Comparison of ENCODE assay signal across 19 cellular contexts in genomic region chr5:59337240-59337639, GRCh38.
"Had no signal": no experiment of that assay in that cellular context is flagged by ENCODE, and none has a peak within 500 bp of the region (broad histone marks: within the 10 kb centered on the region; RNA-seq: fewer than 3 reads in every experiment).

No MANE protein-coding gene starts in this region.

- H3K36me3 Mint-ChIP-seq: activated naive CD8-positive, alpha-beta T cell treated with anti-CD3 and anti-CD28 coated beads, Interleukin-2, amount 10 ng/mL, durations not matched to agents 7 days and 5 days had no signal

- H3K4me1 ChIP-seq: thyroid gland had no signal

- DNase-seq: activated CD4-positive, alpha-beta T cell treated with anti-CD3 and anti-CD28 coated beads, Interleukin-2, amount 10 ng/mL, durations not matched to agents 24 days and 14 days; activated CD4-positive, CD25-positive, alpha-beta regulatory T cell; activated CD8-positive, alpha-beta T cell treated with anti-CD3 and anti-CD28 coated beads for 36 hours; activated naive CD4-positive, alpha-beta T cell treated with Interleukin-2 at 50 U/mL for 16 hours; activated naive CD8-positive, alpha-beta T cell treated with anti-CD3 and anti-CD28 coated beads, Interleukin-2, amount 10 ng/mL, durations not matched to agents 7 days and 5 days; activated T-cell treated with anti-CD3 and anti-CD28 coated beads, Interleukin-2, amount 50 U/mL, for 1 hour; amygdala; dermis blood vessel endothelial cell; effector memory CD8-positive, alpha-beta T cell; foreskin fibroblast; hippocampal formation; islet precursor cell; left colon; sigmoid colon; stimulated activated naive CD4-positive, alpha-beta T cell treated with Interleukin-2 at 50 U/mL for 16 hours; SW 1271; thyroid gland had no signal

- ATAC-seq: activated CD8-positive, alpha-beta T cell treated with anti-CD3 and anti-CD28 coated beads for 36 hours; effector memory CD8-positive, alpha-beta T cell; left colon had no signal

- H3K4me1 Mint-ChIP-seq: activated CD4-positive, alpha-beta T cell treated with anti-CD3 and anti-CD28 coated beads, Interleukin-2, amount 10 ng/mL, durations not matched to agents 24 days and 14 days had no signal

- H3K9me3 ChIP-seq: sigmoid colon, thyroid gland had no signal

- H3K4me3 ChIP-seq: cardiac muscle cell, sigmoid colon, thyroid gland had no signal

- H3K27ac Mint-ChIP-seq: activated CD4-positive, alpha-beta T cell treated with anti-CD3 and anti-CD28 coated beads, Interleukin-2, amount 10 ng/mL, durations not matched to agents 24 days and 14 days; activated CD8-positive, alpha-beta T cell treated with anti-CD3 and anti-CD28 coated beads for 36 hours; activated naive CD8-positive, alpha-beta T cell treated with anti-CD3 and anti-CD28 coated beads, Interleukin-2, amount 10 ng/mL, durations not matched to agents 7 days and 5 days; activated T-helper 2 cell treated with anti-CD3 and anti-CD28 coated beads, Interferon-gamma antibody, Interleukin-2, Interleukin-4, amounts not matched to agents 10 μg/mL and 5 μg/mL and 100 μg/mL, durations not matched to agents 14 hours and 24 hours and 36 hours; effector memory CD8-positive, alpha-beta T cell had no signal

- H3K27me3 ChIP-seq: cardiac muscle cell, sigmoid colon, thyroid gland had no signal

- H3K36me3 ChIP-seq: cardiac muscle cell, sigmoid colon, thyroid gland had no signal

- H3K27ac ChIP-seq: sigmoid colon, thyroid gland had no signal

- H3K4me3 Mint-ChIP-seq: activated CD4-positive, alpha-beta T cell treated with anti-CD3 and anti-CD28 coated beads, Interleukin-2, amount 10 ng/mL, durations not matched to agents 24 days and 14 days; activated CD8-positive, alpha-beta T cell treated with anti-CD3 and anti-CD28 coated beads for 36 hours; activated naive CD8-positive, alpha-beta T cell treated with anti-CD3 and anti-CD28 coated beads, Interleukin-2, amount 10 ng/mL, durations not matched to agents 7 days and 5 days; effector memory CD8-positive, alpha-beta T cell had no signal

- H3K9me3 Mint-ChIP-seq: activated CD4-positive, alpha-beta T cell treated with anti-CD3 and anti-CD28 coated beads, Interleukin-2, amount 10 ng/mL, durations not matched to agents 24 days and 14 days; activated CD8-positive, alpha-beta T cell treated with anti-CD3 and anti-CD28 coated beads for 36 hours; activated naive CD8-positive, alpha-beta T cell treated with anti-CD3 and anti-CD28 coated beads, Interleukin-2, amount 10 ng/mL, durations not matched to agents 7 days and 5 days; activated T-helper 2 cell treated with anti-CD3 and anti-CD28 coated beads, Interferon-gamma antibody, Interleukin-2, Interleukin-4, amounts not matched to agents 10 μg/mL and 5 μg/mL and 100 μg/mL, durations not matched to agents 14 hours and 24 hours and 36 hours; effector memory CD8-positive, alpha-beta T cell had no signal
